Comparison of ENCODE assay signal across 25 cellular contexts in the genomic region with DNA sequence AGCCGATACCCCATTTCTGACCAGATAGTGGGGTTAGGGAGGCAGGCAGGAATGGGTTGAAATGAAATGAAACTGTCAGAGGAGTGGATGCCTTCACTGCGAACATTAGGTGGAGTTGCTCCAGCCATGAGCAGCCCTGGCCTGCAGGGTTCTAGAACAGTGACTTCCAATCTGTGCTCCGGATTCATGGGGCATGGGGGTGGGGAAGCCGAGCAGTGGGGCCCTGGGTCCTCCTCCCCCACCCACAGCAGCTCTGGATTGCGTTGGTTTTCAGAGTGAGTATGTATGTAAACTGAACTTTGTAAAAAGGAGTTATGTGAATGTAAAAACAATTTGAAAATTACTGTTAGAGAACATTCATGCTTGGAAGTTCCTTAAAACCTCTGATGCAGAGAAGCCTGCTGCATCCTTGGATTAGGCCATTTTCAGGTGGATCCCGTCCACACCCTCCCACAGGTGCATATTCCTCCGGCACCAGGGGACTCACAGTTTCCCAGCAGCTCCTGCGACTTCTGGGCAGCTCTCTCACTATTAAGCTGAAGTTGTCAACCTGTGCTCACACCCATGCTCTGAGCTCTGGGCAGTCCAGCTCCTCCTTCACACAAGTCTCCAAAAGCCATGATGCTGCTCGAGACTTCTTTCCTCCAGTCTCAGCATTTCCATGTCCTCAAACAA. TPM values are rescaled to one million over a fixed set of nuclear protein-coding genes. Genes with fewer than 3 reads are reported as not detected.
DNase-seq lines count a peak whose midpoint lies in the region; ATAC-seq and TF ChIP-seq lines count a peak whose summit lies in the region.
"Had no signal": no experiment of that assay in that cellular context is flagged by ENCODE, and none has a peak within 500 bp of the region (broad histone marks: within the 10 kb centered on the region; RNA-seq: fewer than 3 reads in every experiment).

No MANE protein-coding gene starts in this region.

- TF ChIP-seq EP300 in sigmoid colon (IDR thresholded peaks at IDR 0.05), result no peak

- peaks cover 6% of the 10 kb centered on the region for H3K4me1 Mint-ChIP-seq in activated T-cell treated with anti-CD3 and anti-CD28 coated beads, Interleukin-2, amount 50 U/mL, for 24 hours (ENCODE audit: low read depth)
- H3K4me1 Mint-ChIP-seq: WTC11 had no signal

- H3K36me3 ChIP-seq in BLaER1, result no peaks in the 10 kb centered on the region
- no peaks in the 10 kb centered on the region for H3K36me3 ChIP-seq in Peyer's patch
- no peaks in the 10 kb centered on the region for H3K36me3 ChIP-seq in sigmoid colon

- H3K36me3 Mint-ChIP-seq in activated T-cell treated with anti-CD3 and anti-CD28 coated beads, Interleukin-2, amount 50 U/mL, for 24 hours (ENCODE audit: low read depth), result peaks cover 99% of the 10 kb centered on the region
- H3K36me3 Mint-ChIP-seq: WTC11 had no signal

- WGBS in sigmoid colon, 2 donors, result 92 to 94% methylated on average over 9 of the region's 9 CpGs

- H3K4me3 ChIP-seq in BLaER1 (no peak overlapping the region), Peyer's patch (no peak overlapping the region), sigmoid colon (no peak overlapping the region)
- H3K4me3 ChIP-seq: heart left ventricle, psoas muscle, skin epidermis had no signal

- intact Hi-C loops in sigmoid colon (cut with DNase I), result no loop called here

- H3K4me2 ChIP-seq in BLaER1, result peak overlapping the region; percentile 94

- no peaks in the 10 kb centered on the region for H3K9me3 Mint-ChIP-seq in activated T-cell treated with anti-CD3 and anti-CD28 coated beads, Interleukin-2, amount 50 U/mL, for 24 hours
- H3K9me3 Mint-ChIP-seq: activated CD4-positive, alpha-beta memory T cell treated with anti-CD3 and anti-CD28 coated beads, Interleukin-2, amount 10 ng/mL, durations not matched to agents 7 days and 5 days; activated naive CD8-positive, alpha-beta T cell treated with anti-CD3 and anti-CD28 coated beads for 36 hours; naive B cell had no signal

- H4K20me1 ChIP-seq in BLaER1, result no peaks in the 10 kb centered on the region

- DNase-seq in activated T-cell treated with anti-CD3 and anti-CD28 coated beads, Interleukin-2, amount 50 U/mL, for 24 hours, result peak; percentile 27
- DNase-seq in activated T-cell treated with anti-CD3 and anti-CD28 coated beads, Interleukin-2, amount 50 U/mL, for 48 hours, result no peak
- DNase-seq in Peyer's patch, result peak in 2 of 3 donors; percentile 22 to 25
- peak; percentile 15 for DNase-seq in sigmoid colon
- no peak for DNase-seq in NAMALWA (ENCODE audit: low spot score)
- DNase-seq: activated CD4-positive, alpha-beta memory T cell treated with anti-CD3 and anti-CD28 coated beads, Interleukin-2, amount 10 ng/mL, durations not matched to agents 7 days and 5 days; activated naive CD8-positive, alpha-beta T cell treated with anti-CD3 and anti-CD28 coated beads for 36 hours; Kasumi-1; mesendoderm; naive B cell; NCI-H1048; NCI-H2029; NCI-H2227 treated with DMSO at 0.1 percent for 48 hours; NCI-H774; psoas muscle; stimulated activated CD4-positive, alpha-beta T cell treated with anti-CD3 and anti-CD28 coated beads, Interleukin-2, amount 100 ng/mL, for 24 hours; T-helper 9 cell had no signal

- H3K27ac ChIP-seq in BLaER1 (peak overlapping the region; percentile 81; the same call in 1 of the 2 replicates), Peyer's patch (no peak overlapping the region), sigmoid colon (no peak overlapping the region)
- H3K27ac ChIP-seq: skin epidermis had no signal

- peak overlapping the region; percentile 24 for H3K27ac Mint-ChIP-seq in activated T-cell treated with anti-CD3 and anti-CD28 coated beads, Interleukin-2, amount 50 U/mL, for 24 hours
- H3K27ac Mint-ChIP-seq: activated naive CD8-positive, alpha-beta T cell treated with anti-CD3 and anti-CD28 coated beads for 36 hours; WTC11 had no signal

- no peak overlapping the region for H3K4me3 Mint-ChIP-seq in activated T-cell treated with anti-CD3 and anti-CD28 coated beads, Interleukin-2, amount 50 U/mL, for 24 hours
- H3K4me3 Mint-ChIP-seq: activated CD4-positive, alpha-beta memory T cell treated with anti-CD3 and anti-CD28 coated beads, Interleukin-2, amount 10 ng/mL, durations not matched to agents 7 days and 5 days; activated naive CD8-positive, alpha-beta T cell treated with anti-CD3 and anti-CD28 coated beads for 36 hours; CD14-positive monocyte; WTC11 had no signal

- H3K27me3 Mint-ChIP-seq in activated T-cell treated with anti-CD3 and anti-CD28 coated beads, Interleukin-2, amount 50 U/mL, for 24 hours, result no peaks in the 10 kb centered on the region
- H3K27me3 Mint-ChIP-seq: activated CD4-positive, alpha-beta memory T cell treated with anti-CD3 and anti-CD28 coated beads, Interleukin-2, amount 10 ng/mL, durations not matched to agents 7 days and 5 days; activated naive CD8-positive, alpha-beta T cell treated with anti-CD3 and anti-CD28 coated beads for 36 hours; naive B cell had no signal

- TF ChIP-seq POLR2A in Peyer's patch (IDR thresholded peaks at IDR 0.05) (no peak), sigmoid colon (IDR thresholded peaks at IDR 0.05) (no peak)

- H3K4me1 ChIP-seq in BLaER1 (peaks cover 88% of the 10 kb centered on the region), Peyer's patch (peaks cover 0 to 18% (median 2%) of the 10 kb centered on the region in 4 donors), sigmoid colon (peaks cover 0 to 20% (median 14%) of the 10 kb centered on the region in 4 donors)

- ATAC-seq in HG02981 (IDR thresholded peaks at IDR 0.05; ENCODE audit: unreplicated experiment) (no peak), GM18498 (IDR thresholded peaks at IDR 0.05; ENCODE audit: unreplicated experiment) (no peak)
- ATAC-seq: WTC11 had no signal

- H3K27me3 ChIP-seq in BLaER1 (no peaks in the 10 kb centered on the region), Peyer's patch (no peaks in the 10 kb centered on the region), sigmoid colon (no peaks in the 10 kb centered on the region)
- H3K27me3 ChIP-seq: heart left ventricle had no signal

- 0 out of 2 replicates have a peak overlapping the region, but pooled peaks have one; percentile 67 for H3K9ac ChIP-seq in BLaER1

- no peaks in the 10 kb centered on the region for H3K9me3 ChIP-seq in BLaER1
- no peaks in the 10 kb centered on the region for H3K9me3 ChIP-seq in Peyer's patch
- no peaks in the 10 kb centered on the region for H3K9me3 ChIP-seq in sigmoid colon
- H3K9me3 ChIP-seq: heart left ventricle, psoas muscle had no signal

- TF ChIP-seq CTCF in Peyer's patch (IDR thresholded peaks at IDR 0.05), result no peak
- no peak for TF ChIP-seq CTCF in sigmoid colon (IDR thresholded peaks at IDR 0.05)

RNA-seq across cellular contexts. Expression of a gene that starts 54.4 kb away (rescaled TPM):
- total RNA-seq in Peyer's patch, result 10 to 100 TPM in 3 of 4 donors, not detected in 1; 43.2 to 75.0 (median 49.1) TPM
- total RNA-seq in sigmoid colon, result 1 to 10 TPM in 1 of 4 donors, not detected in 3; 2.2 TPM
- polyA plus RNA-seq in sigmoid colon, result 1 to 10 TPM in 1 of 3 donors, under 1 TPM in 2; 0.57 to 4.8 (median 0.92) TPM
- total RNA-seq: activated CD4-positive, alpha-beta memory T cell treated with anti-CD3 and anti-CD28 coated beads, Interleukin-2, amount 10 ng/mL, durations not matched to agents 7 days and 5 days; activated naive CD8-positive, alpha-beta T cell treated with anti-CD3 and anti-CD28 coated beads for 36 hours; psoas muscle; temporal lobe had no signal
- polyA plus RNA-seq: CD14-positive monocyte had no signal

Comparison
In these comparisons a context has a peak if more than half of its experiments do, and no peak if none do; other contexts are left out.
1. DNase-seq: peak in activated T-cell treated with anti-CD3 and anti-CD28 coated beads, Interleukin-2, amount 50 U/mL, for 24 hours (single experiment), Peyer's patch (2 of 3) and sigmoid colon (single experiment); none in activated T-cell treated with anti-CD3 and anti-CD28 coated beads, Interleukin-2, amount 50 U/mL, for 48 hours (0 of 2) and NAMALWA (single experiment).